17 cellular contexts compared by ENCODE assay signal in genomic region chr7:115210552-115210951, GRCh38.
A peak's percentile ranks its signal among the peaks of the same experiment; 100 is the strongest.
DNase-seq lines count a peak whose midpoint lies in the region; ATAC-seq, FAIRE-seq and TF ChIP-seq lines count a peak whose summit lies in the region.
"Had no signal": no experiment of that assay in that cellular context is flagged by ENCODE, and none has a peak within 500 bp of the region (broad histone marks: within the 10 kb centered on the region; RNA-seq: fewer than 3 reads in every experiment).

No MANE protein-coding gene starts in this region.

- peak in 5 of 8 donors; percentile 27 to 87 (median 56) for ATAC-seq in heart right ventricle
- no peak for ATAC-seq in GM18867 (IDR thresholded peaks at IDR 0.05; ENCODE audit: unreplicated experiment)
- ATAC-seq: CD8-positive, alpha-beta T cell had no signal

- FAIRE-seq in A204.1 (lab: Jason Lieb, UNC) (peak; percentile 93), endometrium (lab: Jason Lieb, UNC) (peak; percentile 63)
- FAIRE-seq: GM19239, H54 had no signal

- H3K9ac ChIP-seq in GM23248, result no peak overlapping the region
- H3K9ac ChIP-seq: BLaER1 had no signal

- H4K20me1 ChIP-seq in GM23248 (ENCODE audit: insufficient read depth), result no peaks in the 10 kb centered on the region
- H4K20me1 ChIP-seq: BLaER1 had no signal

- peak overlapping the region in 6 of 10 donors; percentile 18 to 77 (median 60) for H3K27ac ChIP-seq in heart right ventricle
- H3K27ac ChIP-seq in GM23248, result no peak overlapping the region
- H3K27ac ChIP-seq: BLaER1, C4-2B had no signal

- H3K9me3 ChIP-seq in heart right ventricle (peaks cover 0 to 13% (median 5%) of the 10 kb centered on the region in 11 donors), GM23248 (ENCODE audit: low read depth) (no peaks in the 10 kb centered on the region)
- H3K9me3 ChIP-seq: HAP-1 had no signal

- WGBS in heart right ventricle, 2 donors, result 42 to 55% methylated on average over 4 of the region's 4 CpGs
- WGBS in GM23248 (ENCODE audit: low coverage in 1 of 2, low lambda C conversion rate in 2 of 2, missing lambda C conversion rate in 2 of 2), 2 experiments, result 85 to 86% methylated on average over 4 of the region's 4 CpGs

- intact Hi-C loops in heart right ventricle (cut with DNase I) (loop anchor here in 4 of 10 donors (10.0 kb wide), 3 partner anchors 126 to 296 kb away; partner anchors contain the start of gene MDFIC (in 1 of the 4)), cardiac septum (cut with DNase I) (loop anchor here (5.0 to 10.0 kb wide), 2 partner anchors 226 to 343 kb away; no protein-coding TSS in a partner anchor)

- H3K4me1 ChIP-seq in heart right ventricle (peaks cover 0 to 10% (median 0%) of the 10 kb centered on the region in 9 donors), GM23248 (ENCODE audit: insufficient read depth) (no peaks in the 10 kb centered on the region)
- H3K4me1 ChIP-seq: BLaER1, Caco-2, HAP-1 had no signal

- H3K79me2 ChIP-seq in GM23248 (ENCODE audit: insufficient read depth), result no peaks in the 10 kb centered on the region

- no peak overlapping the region for H3K4me3 ChIP-seq in heart right ventricle
- no peak overlapping the region for H3K4me3 ChIP-seq in GM23248
- H3K4me3 ChIP-seq: BLaER1, HAP-1 had no signal

- in situ Hi-C loops in GM23248 (cut with MboI), result no loop called here

- no peaks in the 10 kb centered on the region for H3K27me3 ChIP-seq in heart right ventricle
- H3K27me3 ChIP-seq in GM23248 (replicated peaks; ENCODE audit: insufficient read depth), result no peaks in the 10 kb centered on the region
- H3K27me3 ChIP-seq: BLaER1 had no signal

- TF ChIP-seq CTCF in heart right ventricle (IDR thresholded peaks at IDR 0.05), result no peak

- no peak overlapping the region for H3K4me2 ChIP-seq in GM23248 (ENCODE audit: unreplicated experiment)
- H3K4me2 ChIP-seq: BLaER1 had no signal

- 0 out of 2 replicates have a peak overlapping the region, but pooled peaks have one; percentile 3 for H2AFZ ChIP-seq in GM23248

- no peaks in the 10 kb centered on the region for H3K9me2 ChIP-seq in GM23248 (ENCODE audit: insufficient read depth)

- H3K36me3 ChIP-seq in heart right ventricle, result no peaks in the 10 kb centered on the region
- no peaks in the 10 kb centered on the region for H3K36me3 ChIP-seq in GM23248 (ENCODE audit: low read depth)
- H3K36me3 ChIP-seq: HAP-1 had no signal

- no peaks in the 10 kb centered on the region for H3F3A ChIP-seq in GM23248 (ENCODE audit: insufficient read depth)

- DNase-seq in heart right ventricle (no peak), cardiac septum (ENCODE audit: low spot score) (no peak), GM23248 (no peak)
- DNase-seq: Caco-2; CD4-positive, CD25-positive, alpha-beta regulatory T cell; CD8-positive, alpha-beta T cell; DMS153; DND-41; GOT3 had no signal
